In genomic region chr13:75760182-75760981, GRCh38 we compare ENCODE assay signal across 1 cellular context.
TF ChIP-seq lines count a peak whose summit lies in the region.

No MANE protein-coding gene starts in this region.

TF ChIP-seq in HepG2, 621 proteins besides CTCF, POLR2A, EP300 and RAD21 (continued from another document and continues in another):
- TF ChIP-seq ZNF609 (CRISPR knock-in tag; IDR thresholded peaks at IDR 0.05; ENCODE audit: borderline replicate concordance) (peak; percentile 80), ZBTB39 (CRISPR knock-in tag; IDR thresholded peaks at IDR 0.05) (no peak), ZNF597 (CRISPR knock-in tag; IDR thresholded peaks at IDR 0.05) (no peak), ZBTB21 (CRISPR knock-in tag; IDR thresholded peaks at IDR 0.05) (no peak), ZSCAN5A (CRISPR knock-in tag; IDR thresholded peaks at IDR 0.05; ENCODE audit: borderline replicate concordance) (peak; percentile 92; the same call in 1 of the 2 replicates), ZXDC (CRISPR knock-in tag; IDR thresholded peaks at IDR 0.05) (no peak), PRDM10 (CRISPR knock-in tag; IDR thresholded peaks at IDR 0.05; ENCODE audit: low read depth) (peak; percentile 68), TFE3 (CRISPR knock-in tag; IDR thresholded peaks at IDR 0.05) (peak; percentile 52), REL (CRISPR knock-in tag; conservative IDR thresholded peaks at IDR 0.05) (no peak), KIAA2018 (CRISPR knock-in tag; IDR thresholded peaks at IDR 0.05; ENCODE audit: borderline replicate concordance) (no peak), ZNF776 (CRISPR knock-in tag; IDR thresholded peaks at IDR 0.05) (no peak), KDM4B (CRISPR knock-in tag; IDR thresholded peaks at IDR 0.05) (peak; percentile 63; the same call in 1 of the 2 replicates), SIX4 (CRISPR knock-in tag; IDR thresholded peaks at IDR 0.05) (no peak; the same call in 1 of the 2 replicates), POGK (CRISPR knock-in tag; conservative IDR thresholded peaks at IDR 0.05) (peak; percentile 74; the same call in 1 of the 2 replicates), ZSCAN31 (CRISPR knock-in tag; IDR thresholded peaks at IDR 0.05; ENCODE audit: low read depth) (peak; percentile 83), ZNF354B (CRISPR knock-in tag; IDR thresholded peaks at IDR 0.05) (no peak), BCL6 (CRISPR knock-in tag; IDR thresholded peaks at IDR 0.05) (peak; percentile 77), ZNF124 (CRISPR knock-in tag; IDR thresholded peaks at IDR 0.05) (no peak)
